In genomic region chr9:19464061-19464763, GRCh38 we compare ENCODE assay signal across 9 cellular contexts. TPM values are rescaled to one million over a fixed set of nuclear protein-coding genes. Genes with fewer than 3 reads are reported as not detected.
A peak's percentile ranks its signal among the peaks of the same experiment; 100 is the strongest.
DNase-seq lines count a peak whose midpoint lies in the region; ATAC-seq and TF ChIP-seq lines count a peak whose summit lies in the region.
"Had no signal": no experiment of that assay in that cellular context is flagged by ENCODE, and none has a peak within 500 bp of the region (broad histone marks: within the 10 kb centered on the region; RNA-seq: fewer than 3 reads in every experiment).

No MANE protein-coding gene starts in this region.

- no peak for TF ChIP-seq POLR2A in tibial nerve (IDR thresholded peaks at IDR 0.05)

- TF ChIP-seq EP300 in tibial nerve (IDR thresholded peaks at IDR 0.05): no peak

- 77 to 79% methylated on average over 23 of the region's 23 CpGs for WGBS in tibial nerve, 2 donors

- H3K27ac ChIP-seq in VCaP: peak overlapping the region; percentile 49; the same call in 1 of the 2 replicates
- H3K27ac ChIP-seq in tibial nerve: peak overlapping the region in 1 of 4 donors; percentile 50
- H3K27ac ChIP-seq: SK-N-MC had no signal

- peak overlapping the region; percentile 63; the same call in 1 of the 2 replicates for H3K4me3 ChIP-seq in iPS-18c (ENCODE audit: insufficient read depth, low read depth, low read length)
- H3K4me3 ChIP-seq in tibial nerve: peak overlapping the region; percentile 3 to 72 (median 50)
- H3K4me3 ChIP-seq: SK-N-MC had no signal

- no peak for TF ChIP-seq CTCF in VCaP (conservative IDR thresholded peaks at IDR 0.05)
- TF ChIP-seq CTCF in tibial nerve (IDR thresholded peaks at IDR 0.05): no peak

- no peaks in the 10 kb centered on the region for H3K36me3 Mint-ChIP-seq in activated T-cell treated with anti-CD3 and anti-CD28 coated beads, Interleukin-2, amount 50 U/mL, for 72 hours (ENCODE audit: insufficient read depth in 2 of 2)

- H3K27me3 Mint-ChIP-seq in activated T-cell treated with anti-CD3 and anti-CD28 coated beads, Interleukin-2, amount 50 U/mL, for 72 hours (ENCODE audit: low read depth): no peaks in the 10 kb centered on the region

- no peaks in the 10 kb centered on the region for H3K27me3 ChIP-seq in tibial nerve

- H3K4me1 ChIP-seq in tibial nerve: peaks cover 0 to 13% (median 3%) of the 10 kb centered on the region in 4 donors

- H3K27ac Mint-ChIP-seq in activated T-cell treated with anti-CD3 and anti-CD28 coated beads, Interleukin-2, amount 50 U/mL, for 72 hours: peak overlapping the region; percentile 17

- DNase-seq in activated T-cell treated with anti-CD3 and anti-CD28 coated beads, Interleukin-2, amount 50 U/mL, for 72 hours: no peak
- DNase-seq in activated T-cell treated with anti-CD3 and anti-CD28 coated beads for 4 hours (no peak), tibial nerve (ENCODE audit: low spot score in 2 of 2) (no peak), iPS-NIHi11 (ENCODE audit: low spot score) (no peak), KG1 (lab: John Stamatoyannopoulos, UW) (no peak), SW 1271 (lab: John Stamatoyannopoulos, UW) (no peak)

- peak overlapping the region; percentile 88 to 89 for H3K4me3 Mint-ChIP-seq in activated T-cell treated with anti-CD3 and anti-CD28 coated beads, Interleukin-2, amount 50 U/mL, for 72 hours

- H3K4me1 Mint-ChIP-seq in activated T-cell treated with anti-CD3 and anti-CD28 coated beads, Interleukin-2, amount 50 U/mL, for 72 hours (ENCODE audit: low read depth): peaks cover 6% of the 10 kb centered on the region

- H3K36me3 ChIP-seq in tibial nerve: no peaks in the 10 kb centered on the region

- peaks cover 5% of the 10 kb centered on the region for H3K9me3 ChIP-seq in iPS-18c (ENCODE audit: control insufficient read depth, insufficient read depth, low read length)
- H3K9me3 ChIP-seq in tibial nerve: no peaks in the 10 kb centered on the region

- no peaks in the 10 kb centered on the region for H3K9me3 Mint-ChIP-seq in activated T-cell treated with anti-CD3 and anti-CD28 coated beads, Interleukin-2, amount 50 U/mL, for 72 hours

- ATAC-seq in activated T-cell treated with anti-CD3 and anti-CD28 coated beads, Interleukin-2, amount 50 U/mL, for 72 hours (replicated peaks in 1 of 2): no peak

RNA-seq across cellular contexts. Expression of gene ACER2, which starts 55.4 kb away (rescaled TPM):
- 1 to 10 TPM; 2.4 to 2.8 TPM for total RNA-seq in activated T-cell treated with anti-CD3 and anti-CD28 coated beads, Interleukin-2, amount 50 U/mL, for 72 hours
- total RNA-seq in tibial nerve: 10 to 100 TPM in 2 of 4 donors, 1 to 10 TPM in 2; 3.8 to 11.7 (median 8.9) TPM
